In genomic region chr16:578870-579405, GRCh38 we compare ENCODE assay signal across 8 cellular contexts. TPM values are rescaled to one million over a fixed set of nuclear protein-coding genes. Genes with fewer than 3 reads are reported as not detected.
DNase-seq lines count a peak whose midpoint lies in the region; ATAC-seq and TF ChIP-seq lines count a peak whose summit lies in the region.

No MANE protein-coding gene starts in this region.

- peak; percentile 70 for TF ChIP-seq CTCF in AG09309 (IDR thresholded peaks at IDR 0.05; ENCODE audit: control insufficient read depth, insufficient read depth, low read depth, low read length, missing control alignments)

- H3K27ac ChIP-seq in GM23248 (no peak overlapping the region), right cardiac atrium (ENCODE audit: low read length) (no peak overlapping the region)

- no peaks in the 10 kb centered on the region for H3K27me3 ChIP-seq in GM23248 (replicated peaks; ENCODE audit: insufficient read depth)
- no peaks in the 10 kb centered on the region for H3K27me3 ChIP-seq in right cardiac atrium (ENCODE audit: control insufficient read depth, insufficient read depth)
- no peaks in the 10 kb centered on the region for H3K27me3 ChIP-seq in skeletal muscle satellite cell (ENCODE audit: control insufficient read depth, insufficient read depth, low read length)

- H3K4me2 ChIP-seq in GM23248 (ENCODE audit: unreplicated experiment) = no peak overlapping the region
- H3K4me2 ChIP-seq in skeletal muscle satellite cell (ENCODE audit: low read length) = peak overlapping the region; percentile 68

- no peaks in the 10 kb centered on the region for H3K36me3 Mint-ChIP-seq in activated naive CD8-positive, alpha-beta T cell treated with anti-CD3 and anti-CD28 coated beads, Interleukin-2, amount 50 U/mL, for 24 hours (ENCODE audit: low read depth)

- H3K79me2 ChIP-seq in GM23248 (ENCODE audit: insufficient read depth) = no peaks in the 10 kb centered on the region

- H3K4me3 ChIP-seq in AG09309 (ENCODE audit: control insufficient read depth, low read depth, low read length) (no peak overlapping the region), GM23248 (no peak overlapping the region), right cardiac atrium (ENCODE audit: low read length) (no peak overlapping the region), skeletal muscle satellite cell (ENCODE audit: low read length) (no peak overlapping the region)

- in situ Hi-C loops in GM23248 (cut with MboI) (no loop called here), SK-MEL-5 (cut with HindIII; ENCODE audit: low pct_unique_long_range_greater_than_20kb, low sequenced_read_pairs) (no loop called here)

- H3K9me3 Mint-ChIP-seq in activated naive CD8-positive, alpha-beta T cell treated with anti-CD3 and anti-CD28 coated beads, Interleukin-2, amount 50 U/mL, for 24 hours = no peaks in the 10 kb centered on the region

- H3K4me1 Mint-ChIP-seq in activated naive CD8-positive, alpha-beta T cell treated with anti-CD3 and anti-CD28 coated beads, Interleukin-2, amount 50 U/mL, for 24 hours = peaks cover 1% of the 10 kb centered on the region

- ATAC-seq in activated naive CD8-positive, alpha-beta T cell treated with anti-CD3 and anti-CD28 coated beads, Interleukin-2, amount 50 U/mL, for 24 hours = peak; percentile 89
- ATAC-seq in right cardiac atrium = peak; percentile 77 to 84

- 52 to 57% methylated on average over 22 to 28 of the region's 34 CpGs for whole genome bisulfite sequencing in GM23248 (ENCODE audit: low coverage in 1 of 2, low lambda C conversion rate in 2 of 2, missing lambda C conversion rate in 2 of 2), 2 experiments
- 35% methylated on average over 34 of the region's 34 CpGs for WGBS in right cardiac atrium

- H3K9ac ChIP-seq in GM23248 = no peak overlapping the region
- H3K9ac ChIP-seq in skeletal muscle satellite cell (ENCODE audit: low read depth, low read length) = no peak overlapping the region

- no peak overlapping the region for H3K27ac Mint-ChIP-seq in activated naive CD8-positive, alpha-beta T cell treated with anti-CD3 and anti-CD28 coated beads, Interleukin-2, amount 50 U/mL, for 24 hours

- H3K9me2 ChIP-seq in GM23248 (ENCODE audit: insufficient read depth) = no peaks in the 10 kb centered on the region

- H3F3A ChIP-seq in GM23248 (ENCODE audit: insufficient read depth) = no peaks in the 10 kb centered on the region

- H3K36me3 ChIP-seq in GM23248 (ENCODE audit: low read depth) (no peaks in the 10 kb centered on the region), skeletal muscle satellite cell (ENCODE audit: insufficient read depth, low read length) (peaks cover 24% of the 10 kb centered on the region)

- no peaks in the 10 kb centered on the region for H3K27me3 Mint-ChIP-seq in activated naive CD8-positive, alpha-beta T cell treated with anti-CD3 and anti-CD28 coated beads, Interleukin-2, amount 50 U/mL, for 24 hours

- H3K4me1 ChIP-seq in GM23248 (ENCODE audit: insufficient read depth) = no peaks in the 10 kb centered on the region
- no peaks in the 10 kb centered on the region for H3K4me1 ChIP-seq in right cardiac atrium (ENCODE audit: control insufficient read depth, insufficient read depth, low read length)
- no peaks in the 10 kb centered on the region for H3K4me1 ChIP-seq in skeletal muscle satellite cell (ENCODE audit: control insufficient read depth, insufficient read depth, low read length)

- DNase-seq in AG09309 (ENCODE audit: low read depth) (no peak), GM23248 (peak; percentile 78), SK-MEL-5 (ENCODE audit: low read depth, low spot score) (peak; percentile 70), right cardiac atrium (peak; percentile 63 to 90 (median 89)), NCI-H226 (no peak)
- DNase-seq in activated naive CD8-positive, alpha-beta T cell treated with anti-CD3 and anti-CD28 coated beads, Interleukin-2, amount 50 U/mL, for 24 hours = peak; percentile 80
- DNase-seq in NK-92 treated with Interleukin-12 subunit alpha and Interleukin-12 subunit beta, amount 100 ng/mL, for 24 hours (lab: John Stamatoyannopoulos, UW) = no peak

- no peaks in the 10 kb centered on the region for H3K9me3 ChIP-seq in GM23248 (ENCODE audit: low read depth)
- no peaks in the 10 kb centered on the region for H3K9me3 ChIP-seq in right cardiac atrium (ENCODE audit: control insufficient read depth, low read length)
- H3K9me3 ChIP-seq in skeletal muscle satellite cell (replicated peaks; ENCODE audit: low read length) = no peaks in the 10 kb centered on the region

- H3K4me3 Mint-ChIP-seq in activated naive CD8-positive, alpha-beta T cell treated with anti-CD3 and anti-CD28 coated beads, Interleukin-2, amount 50 U/mL, for 24 hours = no peak overlapping the region

- no peak overlapping the region for H2AFZ ChIP-seq in GM23248

- intact Hi-C loops in right cardiac atrium (cut with DNase I) = no loop called here

- no peaks in the 10 kb centered on the region for H4K20me1 ChIP-seq in GM23248 (ENCODE audit: insufficient read depth)

RNA-seq across cellular contexts. Expression of gene PIGQ, which starts 9.2 kb away (rescaled TPM):
- total RNA-seq in GM23248 (2014; rRNA removed; shearing (Covaris generic)) = 35.0 and 43.5 TPM in 2 replicates
- polyA plus RNA-seq in GM23248 (2016; fragmentation: Nextera tagmentation; extraction: Ambion mirVana) (31.6 and 33.9 TPM in 2 replicates), right cardiac atrium (22.9 TPM)
- total RNA-seq in SK-MEL-5 (2014; rRNA removed; shearing (Covaris generic)) = 24.5 and 24.7 TPM in 2 replicates
- 46.5 and 49.6 TPM in 2 replicates for polyA plus RNA-seq in SK-MEL-5 (2015; cell fraction: cytosol; rRNA removed)
- 118 and 121 TPM in 2 replicates for polyA plus RNA-seq in SK-MEL-5 (2015; cell fraction: nucleus; rRNA removed)
- 10 to 100 TPM; 19.8 to 23.0 (median 21.6) TPM for total RNA-seq in right cardiac atrium
- 16.0 and 22.7 TPM in 2 replicates for total RNA-seq in skeletal muscle satellite cell (2012; rRNA removed)

RNA-seq across cellular contexts. Expression of gene RAB40C, which starts 10.9 kb away (rescaled TPM):
- total RNA-seq in GM23248 (2014; rRNA removed; shearing (Covaris generic)) = 18.8 and 28.3 TPM in 2 replicates
- polyA plus RNA-seq in GM23248 (2016; fragmentation: Nextera tagmentation; extraction: Ambion mirVana) = 9.5 TPM in 2 replicates
- total RNA-seq in SK-MEL-5 (2014; rRNA removed; shearing (Covaris generic)) = 9.3 and 9.6 TPM in 2 replicates
- polyA plus RNA-seq in SK-MEL-5 (2015; cell fraction: cytosol; rRNA removed) = 14.3 and 16.5 TPM in 2 replicates
- 24.2 and 25.9 TPM in 2 replicates for polyA plus RNA-seq in SK-MEL-5 (2015; cell fraction: nucleus; rRNA removed)
- 10 to 100 TPM; 10.9 to 13.4 (median 11.9) TPM for total RNA-seq in right cardiac atrium
- 13.4 TPM for polyA plus RNA-seq in right cardiac atrium
- 13.2 and 14.6 TPM in 2 replicates for total RNA-seq in skeletal muscle satellite cell (2012; rRNA removed)

RNA-seq across cellular contexts. Expression of gene NHLRC4, which starts 12.1 kb away (rescaled TPM):
- total RNA-seq in GM23248 (2014; rRNA removed; shearing (Covaris generic)) = 0.11 and 0.13 TPM in 2 replicates
- polyA plus RNA-seq in GM23248 (2016; fragmentation: Nextera tagmentation; extraction: Ambion mirVana) (0.20 TPM in 1 of 2 replicates, not detected in the other), right cardiac atrium (0.84 TPM)
- 0.56 and 1.1 TPM in 2 replicates for total RNA-seq in SK-MEL-5 (2014; rRNA removed; shearing (Covaris generic))
- polyA plus RNA-seq in SK-MEL-5 (2015; cell fraction: cytosol; rRNA removed) = 0.77 and 1.5 TPM in 2 replicates
- polyA plus RNA-seq in SK-MEL-5 (2015; cell fraction: nucleus; rRNA removed) = 0.81 and 1.9 TPM in 2 replicates
- under 1 TPM; 0.22 to 0.62 (median 0.54) TPM for total RNA-seq in right cardiac atrium
- total RNA-seq in skeletal muscle satellite cell (2012; rRNA removed) = 0.44 and 1.8 TPM in 2 replicates

RNA-seq across cellular contexts. Expression of gene PRR35, which starts 18.7 kb away (rescaled TPM):
- not detected in 2 replicates for total RNA-seq in GM23248 (2014; rRNA removed; shearing (Covaris generic))
- not detected in 2 replicates for polyA plus RNA-seq in GM23248 (2016; fragmentation: Nextera tagmentation; extraction: Ambion mirVana)
- total RNA-seq in SK-MEL-5 (2014; rRNA removed; shearing (Covaris generic)) = not detected in 2 replicates
- polyA plus RNA-seq in SK-MEL-5 (2015; cell fraction: cytosol; rRNA removed) = 0.11 and 0.33 TPM in 2 replicates
- not detected in 2 replicates for polyA plus RNA-seq in SK-MEL-5 (2015; cell fraction: nucleus; rRNA removed)
- not detected for total RNA-seq in right cardiac atrium
- not detected for polyA plus RNA-seq in right cardiac atrium
- not detected in 2 replicates for total RNA-seq in skeletal muscle satellite cell (2012; rRNA removed)

RNA-seq across cellular contexts. Expression of gene CAPN15, which starts 51.4 kb away (rescaled TPM):
- 68.0 and 69.4 TPM in 2 replicates for total RNA-seq in GM23248 (2014; rRNA removed; shearing (Covaris generic))
- polyA plus RNA-seq in GM23248 (2016; fragmentation: Nextera tagmentation; extraction: Ambion mirVana) (5.4 and 5.7 TPM in 2 replicates), right cardiac atrium (16.9 TPM)
- total RNA-seq in SK-MEL-5 (2014; rRNA removed; shearing (Covaris generic)) = 15.4 and 15.6 TPM in 2 replicates
- 30.9 and 42.9 TPM in 2 replicates for polyA plus RNA-seq in SK-MEL-5 (2015; cell fraction: cytosol; rRNA removed)
- polyA plus RNA-seq in SK-MEL-5 (2015; cell fraction: nucleus; rRNA removed) = 69.5 and 110 TPM in 2 replicates
- total RNA-seq in right cardiac atrium = 10 to 100 TPM; 15.4 to 22.1 (median 19.6) TPM
- total RNA-seq in skeletal muscle satellite cell (2012; rRNA removed) = 48.9 and 51.5 TPM in 2 replicates

Comparison
In these comparisons a context has a peak if more than half of its experiments do, and no peak if none do; other contexts are left out.
1. DNase-seq: peak in GM23248 (single experiment), SK-MEL-5 (single experiment), activated naive CD8-positive, alpha-beta T cell treated with anti-CD3 and anti-CD28 coated beads, Interleukin-2, amount 50 U/mL, for 24 hours (single experiment) and right cardiac atrium (3 of 3); none in AG09309 (single experiment), NCI-H226 (single experiment) and NK-92 treated with Interleukin-12 subunit alpha and Interleukin-12 subunit beta, amount 100 ng/mL, for 24 hours (single experiment).